13 cellular contexts compared by ENCODE assay signal in the genomic region with DNA sequence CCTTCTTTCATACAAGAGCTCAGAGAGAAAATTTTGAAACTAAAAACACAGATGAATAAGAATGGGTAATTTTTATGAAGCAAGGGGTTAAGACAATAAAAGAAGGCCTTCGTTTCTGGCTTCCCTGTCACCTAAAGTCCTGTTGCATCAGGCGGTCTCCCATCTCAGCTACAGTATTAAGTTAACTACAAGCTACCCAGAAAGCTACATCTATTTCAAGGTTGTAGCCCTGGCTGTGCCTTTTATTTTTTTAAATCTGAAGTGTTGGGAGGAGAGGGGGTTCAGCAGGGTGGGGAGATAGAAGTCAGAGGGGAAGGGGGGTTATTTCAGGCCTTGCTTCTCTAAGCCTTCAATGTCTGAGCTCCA.
DNase-seq lines count a peak whose midpoint lies in the region; ATAC-seq, FAIRE-seq and TF ChIP-seq lines count a peak whose summit lies in the region.
"Had no signal": no experiment of that assay in that cellular context is flagged by ENCODE, and none has a peak within 500 bp of the region (broad histone marks: within the 10 kb centered on the region; RNA-seq: fewer than 3 reads in every experiment).

No MANE protein-coding gene starts in this region.

- H3K36me3 Mint-ChIP-seq in astrocyte (ENCODE audit: low read depth, unreplicated experiment): peaks cover 2% of the 10 kb centered on the region
- H3K36me3 Mint-ChIP-seq in naive thymus-derived CD4-positive, alpha-beta T cell: peaks cover 0 to 15% (median 0%) of the 10 kb centered on the region in 5 donors

- H3K27ac ChIP-seq in ACC112 (ENCODE audit: low read depth, low read length) (peak overlapping the region; percentile 60), HUES48 (ENCODE audit: low read depth, low read length) (peak overlapping the region; percentile 46), astrocyte (ENCODE audit: low read depth, low read length) (no peak overlapping the region), adrenal gland (peak overlapping the region in 1 of 5 donors; percentile 0)
- H3K27ac ChIP-seq in naive thymus-derived CD4-positive, alpha-beta T cell (ENCODE audit: low read depth, low read length): peak overlapping the region; percentile 47

- DNase-seq in astrocyte (ENCODE audit: low read depth): no peak
- DNase-seq in naive thymus-derived CD4-positive, alpha-beta T cell: no peak
- DNase-seq in OCI-M2 (lab: John Stamatoyannopoulos, UW; ENCODE audit: unreplicated experiment): no peak
- DNase-seq in adrenal gland: no peak
- DNase-seq: activated CD8-positive, alpha-beta memory T cell treated with anti-CD3 and anti-CD28 coated beads, Interleukin-2, amount 50 U/mL, for 4 hours; AML-193; foreskin melanocyte; KBM-7; NCI-H2081 had no signal

- H4K20me1 ChIP-seq in astrocyte (ENCODE audit: insufficient read depth, low read length): no peaks in the 10 kb centered on the region

- H3K9ac ChIP-seq in HUES48 (ENCODE audit: low read depth, low read length): no peak overlapping the region
- no peak overlapping the region for H3K9ac ChIP-seq in astrocyte (ENCODE audit: low read length)

- H3K4me1 ChIP-seq in ACC112 (ENCODE audit: control insufficient read depth, insufficient read depth, low read length, unreplicated experiment): peaks cover 10% of the 10 kb centered on the region
- H3K4me1 ChIP-seq in HUES48 (ENCODE audit: control insufficient read depth, insufficient read depth, low read length): peaks cover 15% of the 10 kb centered on the region; the same call in 1 of the 2 replicates
- peaks cover 7% of the 10 kb centered on the region for H3K4me1 ChIP-seq in astrocyte (ENCODE audit: insufficient read depth, low read length)
- peaks cover 12 to 21% of the 10 kb centered on the region in 2 donors for H3K4me1 ChIP-seq in naive thymus-derived CD4-positive, alpha-beta T cell (ENCODE audit: control insufficient read depth in 2 of 2, insufficient read depth in 2 of 2, low read length in 2 of 2)
- H3K4me1 ChIP-seq in adrenal gland (replicated peaks in 1 of 2): peaks cover 0 to 9% of the 10 kb centered on the region in 2 donors

- peak overlapping the region; percentile 91 for H3K27ac Mint-ChIP-seq in astrocyte (ENCODE audit: unreplicated experiment)
- H3K27ac Mint-ChIP-seq in naive thymus-derived CD4-positive, alpha-beta T cell: peak overlapping the region; percentile 41 to 98 (median 92)

- FAIRE-seq in astrocyte (lab: Jason Lieb, UNC): no peak

- TF ChIP-seq POLR2A in adrenal gland (IDR thresholded peaks at IDR 0.05): no peak

- no peak for ATAC-seq in naive thymus-derived CD4-positive, alpha-beta T cell
- ATAC-seq in GM18861 (IDR thresholded peaks at IDR 0.05; ENCODE audit: unreplicated experiment): no peak
- no peak for ATAC-seq in HG02885 (IDR thresholded peaks at IDR 0.05; ENCODE audit: poor library complexity, unreplicated experiment)

- H3K27me3 Mint-ChIP-seq in astrocyte (ENCODE audit: low read depth, unreplicated experiment): no peaks in the 10 kb centered on the region
- H3K27me3 Mint-ChIP-seq in naive thymus-derived CD4-positive, alpha-beta T cell: no peaks in the 10 kb centered on the region

- H3K4me2 ChIP-seq in astrocyte (ENCODE audit: low read length): peak overlapping the region; percentile 32

- H3K9me3 ChIP-seq in HUES48 (ENCODE audit: control insufficient read depth, insufficient read depth, low read length) (no peaks in the 10 kb centered on the region), astrocyte (ENCODE audit: insufficient read depth, low read depth, low read length) (no peaks in the 10 kb centered on the region), adrenal gland (replicated peaks in 1 of 3) (no peaks in the 10 kb centered on the region)
- H3K9me3 ChIP-seq in naive thymus-derived CD4-positive, alpha-beta T cell (ENCODE audit: control insufficient read depth in 2 of 3, low read length in 3 of 3): no peaks in the 10 kb centered on the region

- POLR2A ChIA-PET in naive thymus-derived CD4-positive, alpha-beta T cell (lab: Charles Lee): interaction anchor here (1.2 to 3.8 kb wide), 5 partner anchors 8 to 31 kb away, joined by 3 to 20 read pairs (median 11); no protein-coding TSS in a partner anchor

- H2AFZ ChIP-seq in ACC112 (ENCODE audit: low read length, unreplicated experiment) (peak overlapping the region; percentile 57), astrocyte (ENCODE audit: low read depth, low read length) (no peak overlapping the region)

- H3K36me3 ChIP-seq in ACC112 (ENCODE audit: insufficient read depth, low read length): no peaks in the 10 kb centered on the region
- H3K36me3 ChIP-seq in HUES48 (ENCODE audit: control insufficient read depth, insufficient read depth, low read length): no peaks in the 10 kb centered on the region
- H3K36me3 ChIP-seq in astrocyte (ENCODE audit: insufficient read depth, low read length): no peaks in the 10 kb centered on the region
- no peaks in the 10 kb centered on the region for H3K36me3 ChIP-seq in naive thymus-derived CD4-positive, alpha-beta T cell (ENCODE audit: control insufficient read depth in 2 of 3, insufficient read depth in 3 of 3, low read length in 3 of 3)
- H3K36me3 ChIP-seq in adrenal gland (replicated peaks in 1 of 2): no peaks in the 10 kb centered on the region

- no peaks in the 10 kb centered on the region for H3K27me3 ChIP-seq in ACC112 (ENCODE audit: insufficient read depth, low read length)
- no peaks in the 10 kb centered on the region for H3K27me3 ChIP-seq in HUES48 (ENCODE audit: control insufficient read depth, insufficient read depth, low read length)
- no peaks in the 10 kb centered on the region for H3K27me3 ChIP-seq in astrocyte (ENCODE audit: insufficient read depth, low read length)
- no peaks in the 10 kb centered on the region for H3K27me3 ChIP-seq in naive thymus-derived CD4-positive, alpha-beta T cell (ENCODE audit: control insufficient read depth in 2 of 2, insufficient read depth in 2 of 2, low read length in 2 of 2)
- H3K27me3 ChIP-seq in adrenal gland: no peaks in the 10 kb centered on the region

- WGBS in adrenal gland, 4 donors: 69 to 73% (median 71%) methylated on average over 2 of the region's 2 CpGs

- intact Hi-C loops in naive thymus-derived CD4-positive, alpha-beta T cell (cut with micrococcal nuclease): loop anchor here (1.0 to 10.0 kb wide), 7 partner anchors 8 to 82 kb away; no protein-coding TSS in a partner anchor
- intact Hi-C loops in adrenal gland (cut with DNase I): no loop called here

- H3K4me3 ChIP-seq in ACC112 (ENCODE audit: low read depth, low read length) (peak overlapping the region; percentile 31; the same call in 1 of the 2 replicates), HUES48 (ENCODE audit: low read depth, low read length) (no peak overlapping the region), astrocyte (ENCODE audit: insufficient read depth, low read depth, low read length) (no peak overlapping the region), adrenal gland (no peak overlapping the region)
- H3K4me3 ChIP-seq in naive thymus-derived CD4-positive, alpha-beta T cell (ENCODE audit: low read length): peak overlapping the region; percentile 27

- H3K4me3 Mint-ChIP-seq in astrocyte (ENCODE audit: unreplicated experiment): no peak overlapping the region
- H3K4me3 Mint-ChIP-seq in naive thymus-derived CD4-positive, alpha-beta T cell: peak overlapping the region in 5 of 10 donors; percentile 8 to 78 (median 73)

- peaks cover 26% of the 10 kb centered on the region for H3K4me1 Mint-ChIP-seq in astrocyte (ENCODE audit: low read depth, unreplicated experiment)
- H3K4me1 Mint-ChIP-seq in naive thymus-derived CD4-positive, alpha-beta T cell: peaks cover 11 to 43% (median 34%) of the 10 kb centered on the region in 7 donors

- H3K9me3 Mint-ChIP-seq in astrocyte (ENCODE audit: unreplicated experiment): no peaks in the 10 kb centered on the region
- H3K9me3 Mint-ChIP-seq in naive thymus-derived CD4-positive, alpha-beta T cell: peaks cover 0 to 6% (median 0%) of the 10 kb centered on the region in 11 donors

- CTCF ChIA-PET in naive thymus-derived CD4-positive, alpha-beta T cell (lab: Charles Lee): interaction anchor here (0.8 to 1.6 kb wide), 4 partner anchors 23 to 82 kb away, joined by 3 to 4 read pairs (median 3); no protein-coding TSS in a partner anchor

- no peaks in the 10 kb centered on the region for H3K79me2 ChIP-seq in ACC112 (ENCODE audit: control insufficient read depth, insufficient read depth, low read length, unreplicated experiment)
- H3K79me2 ChIP-seq in astrocyte (ENCODE audit: insufficient read depth, low read length): no peaks in the 10 kb centered on the region

- TF ChIP-seq CTCF in astrocyte (IDR thresholded peaks at IDR 0.05; ENCODE audit: insufficient read depth, low read depth, low read length) (no peak), adrenal gland (IDR thresholded peaks at IDR 0.05) (no peak)

Comparison
In these comparisons a context has a peak if more than half of its experiments do, and no peak if none do; other contexts are left out.
1. H3K4me3 ChIP-seq: peak in ACC112 (single experiment) and naive thymus-derived CD4-positive, alpha-beta T cell (single experiment); none in HUES48 (single experiment), astrocyte (single experiment) and adrenal gland (0 of 4).
2. intact Hi-C loops: an anchor here in naive thymus-derived CD4-positive, alpha-beta T cell (1.0 to 10.0 kb wide); none called in adrenal gland.